8 cellular contexts compared by ENCODE assay signal in genomic region chr2:135964404-135964803, GRCh38. TPM values are rescaled to one million over a fixed set of nuclear protein-coding genes. Genes with fewer than 3 reads are reported as not detected.
A peak's percentile ranks its signal among the peaks of the same experiment; 100 is the strongest.
DNase-seq lines count a peak whose midpoint lies in the region; ATAC-seq, FAIRE-seq and TF ChIP-seq lines count a peak whose summit lies in the region.
"Not testable (repeated sequence)": the region's sequence is repeated elsewhere in the genome, so short reads cannot be mapped to it uniquely, and the experiment has no call there.

No MANE protein-coding gene starts in this region.

- H3K27ac Mint-ChIP-seq in IgD-negative memory B cell (peak overlapping the region in 2 of 3 donors; percentile 39 to 54), T-cell (peak overlapping the region; percentile 69 to 83)
- H3K27ac Mint-ChIP-seq in activated CD4-positive, alpha-beta T cell treated with anti-CD3 and anti-CD28 coated beads, Interleukin-2, amount 10 ng/mL, durations not matched to agents 7 days and 5 days: peak overlapping the region; percentile 6
- H3K27ac Mint-ChIP-seq in activated T-helper 2 cell treated with anti-CD3 and anti-CD28 coated beads, Interferon-gamma antibody, Interleukin-2, Interleukin-4, amounts not matched to agents 10 μg/mL and 5 μg/mL and 100 μg/mL, durations not matched to agents 14 hours and 24 hours and 36 hours: peak overlapping the region; percentile 96
- peak overlapping the region; percentile 35 for H3K27ac Mint-ChIP-seq in central memory CD8-positive, alpha-beta T cell (ENCODE audit: low read depth)
- peak overlapping the region; percentile 70 for H3K27ac Mint-ChIP-seq in stimulated activated effector memory CD8-positive, alpha-beta T cell treated with anti-CD3 and anti-CD28 coated beads, Interleukin-12 subunit alpha, Interleukin-12 subunit beta, amount 100 ng/mL, for 72 hours

- H3K36me3 ChIP-seq in keratinocyte (ENCODE audit: control insufficient read depth in 2 of 2, extremely low read depth in 1 of 2, insufficient read depth in 2 of 2, low read length in 2 of 2): not testable (repeated sequence)

- not testable (repeated sequence) for H3K4me1 ChIP-seq in keratinocyte (ENCODE audit: control insufficient read depth, extremely low read depth, insufficient read depth, low read length)

- H3K79me2 ChIP-seq in keratinocyte (ENCODE audit: control insufficient read depth, insufficient read depth, low read length): peaks cover 32% of the 10 kb centered on the region

- H3K9me3 ChIP-seq in keratinocyte (ENCODE audit: control insufficient read depth, low read depth, low read length): not testable (repeated sequence)

- H4K20me1 ChIP-seq in keratinocyte (ENCODE audit: control insufficient read depth, extremely low read depth, insufficient read depth, low read length): not testable (repeated sequence)

- H3K4me2 ChIP-seq in keratinocyte (ENCODE audit: control insufficient read depth, extremely low read depth, insufficient read depth, low read depth, low read length): not testable (repeated sequence)

- H2AFZ ChIP-seq in keratinocyte (ENCODE audit: control insufficient read depth, low read length): not testable (repeated sequence)

- not testable (repeated sequence) for TF ChIP-seq CTCF in C4-2B (conservative IDR thresholded peaks at IDR 0.05); keratinocyte (optimal IDR thresholded peaks at IDR 0.05 in 1 of 3, IDR thresholded peaks at IDR 0.05 in 1 of 3, conservative IDR thresholded peaks at IDR 0.05 in 1 of 3; ENCODE audit: extremely low read depth in 1 of 3, insufficient read depth in 2 of 3, low read length in 3 of 3)

- H3K9me3 Mint-ChIP-seq in IgD-negative memory B cell; T-cell; activated CD4-positive, alpha-beta T cell treated with anti-CD3 and anti-CD28 coated beads, Interleukin-2, amount 10 ng/mL, durations not matched to agents 7 days and 5 days; activated T-helper 2 cell treated with anti-CD3 and anti-CD28 coated beads, Interferon-gamma antibody, Interleukin-2, Interleukin-4, amounts not matched to agents 10 μg/mL and 5 μg/mL and 100 μg/mL, durations not matched to agents 14 hours and 24 hours and 36 hours; central memory CD8-positive, alpha-beta T cell; stimulated activated effector memory CD8-positive, alpha-beta T cell treated with anti-CD3 and anti-CD28 coated beads, Interleukin-12 subunit alpha, Interleukin-12 subunit beta, amount 100 ng/mL, for 72 hours: not testable (repeated sequence)

- FAIRE-seq in keratinocyte (lab: Jason Lieb, UNC): not testable (repeated sequence)

- POLR2A ChIA-PET in T-cell (lab: Charles Lee): interaction anchor here in 1 of 2 donors (0.6 kb wide), 1 partner anchor 37 kb away, joined by 3 read pairs; no protein-coding TSS in a partner anchor
- POLR2A ChIA-PET in activated CD4-positive, alpha-beta T cell treated with anti-CD3 and anti-CD28 coated beads, Interleukin-2, amount 10 ng/mL, durations not matched to agents 7 days and 5 days (lab: Charles Lee): not testable (repeated sequence)

- not testable (repeated sequence) for H3K36me3 Mint-ChIP-seq in IgD-negative memory B cell
- H3K36me3 Mint-ChIP-seq in T-cell: peaks cover 18% of the 10 kb centered on the region
- H3K36me3 Mint-ChIP-seq in activated CD4-positive, alpha-beta T cell treated with anti-CD3 and anti-CD28 coated beads, Interleukin-2, amount 10 ng/mL, durations not matched to agents 7 days and 5 days (ENCODE audit: low read depth): peaks cover 54% of the 10 kb centered on the region
- H3K36me3 Mint-ChIP-seq in activated T-helper 2 cell treated with anti-CD3 and anti-CD28 coated beads, Interferon-gamma antibody, Interleukin-2, Interleukin-4, amounts not matched to agents 10 μg/mL and 5 μg/mL and 100 μg/mL, durations not matched to agents 14 hours and 24 hours and 36 hours (ENCODE audit: low read depth): peaks cover 81% of the 10 kb centered on the region
- H3K36me3 Mint-ChIP-seq in central memory CD8-positive, alpha-beta T cell (ENCODE audit: insufficient read depth): peaks cover 13% of the 10 kb centered on the region
- peaks cover 95% of the 10 kb centered on the region for H3K36me3 Mint-ChIP-seq in stimulated activated effector memory CD8-positive, alpha-beta T cell treated with anti-CD3 and anti-CD28 coated beads, Interleukin-12 subunit alpha, Interleukin-12 subunit beta, amount 100 ng/mL, for 72 hours

- H3K27ac ChIP-seq in C4-2B (peak overlapping the region; percentile 66), keratinocyte (ENCODE audit: control insufficient read depth, insufficient read depth, low read length) (peak overlapping the region; percentile 45)

- dilution Hi-C loops in keratinocyte (cut with MboI; ENCODE audit: extremely low pct_ligation_motif_present, low sequenced_read_pairs): not testable (repeated sequence)

- not testable (repeated sequence) for H3K27me3 ChIP-seq in keratinocyte (ENCODE audit: control insufficient read depth, extremely low read depth, insufficient read depth, low read length)

- DNase-seq in T-cell; activated CD4-positive, alpha-beta T cell treated with anti-CD3 and anti-CD28 coated beads, Interleukin-2, amount 10 ng/mL, durations not matched to agents 7 days and 5 days; activated T-helper 2 cell treated with anti-CD3 and anti-CD28 coated beads, Interferon-gamma antibody, Interleukin-2, Interleukin-4, amounts not matched to agents 10 μg/mL and 5 μg/mL and 100 μg/mL, durations not matched to agents 14 hours and 24 hours and 36 hours (ENCODE audit: low spot score); central memory CD8-positive, alpha-beta T cell (ENCODE audit: low spot score in 2 of 2); keratinocyte (ENCODE audit: low read depth, low spot score); stimulated activated effector memory CD8-positive, alpha-beta T cell treated with anti-CD3 and anti-CD28 coated beads, Interleukin-12 subunit alpha, Interleukin-12 subunit beta, amount 100 ng/mL, for 72 hours (ENCODE audit: low spot score in 2 of 2): not testable (repeated sequence)

- not testable (repeated sequence) for H3K4me3 ChIP-seq in keratinocyte (ENCODE audit: control insufficient read depth in 2 of 3, extremely low read depth in 1 of 3, insufficient read depth in 2 of 3, low read depth in 1 of 3, low read length in 3 of 3)

- H3K9me1 ChIP-seq in keratinocyte (ENCODE audit: control insufficient read depth, extremely low read depth, insufficient read depth, low read length): not testable (repeated sequence)

- intact Hi-C loops in activated T-helper 2 cell treated with anti-CD3 and anti-CD28 coated beads, Interferon-gamma antibody, Interleukin-2, Interleukin-4, amounts not matched to agents 10 μg/mL and 5 μg/mL and 100 μg/mL, durations not matched to agents 14 hours and 24 hours and 36 hours (cut with micrococcal nuclease): loop anchor here (5.0 kb wide), 1 partner anchor 47 kb away; no protein-coding TSS in a partner anchor

- H3K4me1 Mint-ChIP-seq in IgD-negative memory B cell (peaks cover 29 to 45% (median 35%) of the 10 kb centered on the region in 3 donors), T-cell (peaks cover 57 to 63% (median 58%) of the 10 kb centered on the region in 3 donors)
- peaks cover 58% of the 10 kb centered on the region for H3K4me1 Mint-ChIP-seq in activated CD4-positive, alpha-beta T cell treated with anti-CD3 and anti-CD28 coated beads, Interleukin-2, amount 10 ng/mL, durations not matched to agents 7 days and 5 days
- H3K4me1 Mint-ChIP-seq in activated T-helper 2 cell treated with anti-CD3 and anti-CD28 coated beads, Interferon-gamma antibody, Interleukin-2, Interleukin-4, amounts not matched to agents 10 μg/mL and 5 μg/mL and 100 μg/mL, durations not matched to agents 14 hours and 24 hours and 36 hours (ENCODE audit: low read depth): peaks cover 59% of the 10 kb centered on the region
- peaks cover 47% of the 10 kb centered on the region for H3K4me1 Mint-ChIP-seq in central memory CD8-positive, alpha-beta T cell
- peaks cover 28% of the 10 kb centered on the region for H3K4me1 Mint-ChIP-seq in stimulated activated effector memory CD8-positive, alpha-beta T cell treated with anti-CD3 and anti-CD28 coated beads, Interleukin-12 subunit alpha, Interleukin-12 subunit beta, amount 100 ng/mL, for 72 hours

- not testable (repeated sequence) for H3K4me3 Mint-ChIP-seq in IgD-negative memory B cell; T-cell; activated CD4-positive, alpha-beta T cell treated with anti-CD3 and anti-CD28 coated beads, Interleukin-2, amount 10 ng/mL, durations not matched to agents 7 days and 5 days; central memory CD8-positive, alpha-beta T cell; stimulated activated effector memory CD8-positive, alpha-beta T cell treated with anti-CD3 and anti-CD28 coated beads, Interleukin-12 subunit alpha, Interleukin-12 subunit beta, amount 100 ng/mL, for 72 hours
- peak overlapping the region; percentile 43 for H3K4me3 Mint-ChIP-seq in activated T-helper 2 cell treated with anti-CD3 and anti-CD28 coated beads, Interferon-gamma antibody, Interleukin-2, Interleukin-4, amounts not matched to agents 10 μg/mL and 5 μg/mL and 100 μg/mL, durations not matched to agents 14 hours and 24 hours and 36 hours (ENCODE audit: low read depth)

- not testable (repeated sequence) for H3K9ac ChIP-seq in keratinocyte (ENCODE audit: control insufficient read depth, extremely low read depth, insufficient read depth, low read length)

- CTCF ChIA-PET in T-cell (lab: Charles Lee); activated CD4-positive, alpha-beta T cell treated with anti-CD3 and anti-CD28 coated beads, Interleukin-2, amount 10 ng/mL, durations not matched to agents 7 days and 5 days (lab: Charles Lee): not testable (repeated sequence)

- H3K27me3 Mint-ChIP-seq in IgD-negative memory B cell; T-cell; activated CD4-positive, alpha-beta T cell treated with anti-CD3 and anti-CD28 coated beads, Interleukin-2, amount 10 ng/mL, durations not matched to agents 7 days and 5 days; activated T-helper 2 cell treated with anti-CD3 and anti-CD28 coated beads, Interferon-gamma antibody, Interleukin-2, Interleukin-4, amounts not matched to agents 10 μg/mL and 5 μg/mL and 100 μg/mL, durations not matched to agents 14 hours and 24 hours and 36 hours (ENCODE audit: low read depth); central memory CD8-positive, alpha-beta T cell: not testable (repeated sequence)

- not testable (repeated sequence) for ATAC-seq in T-cell (replicated peaks in 1 of 4); central memory CD8-positive, alpha-beta T cell (replicated peaks; ENCODE audit: extremely low read depth, poor library complexity, severe bottlenecking); stimulated activated effector memory CD8-positive, alpha-beta T cell treated with anti-CD3 and anti-CD28 coated beads, Interleukin-12 subunit alpha, Interleukin-12 subunit beta, amount 100 ng/mL, for 72 hours

RNA-seq across cellular contexts. Expression of gene DARS1, which starts 21.0 kb away (rescaled TPM):
- polyA plus RNA-seq in IgD-negative memory B cell (117 TPM), keratinocyte (78.3 to 129 TPM (median 80.3 TPM) in 3 replicates)
- total RNA-seq in T-cell: 10 to 100 TPM; 48.2 to 77.4 (median 69.4) TPM
- 10 to 100 TPM; 90.8 to 90.9 TPM for total RNA-seq in activated CD4-positive, alpha-beta T cell treated with anti-CD3 and anti-CD28 coated beads, Interleukin-2, amount 10 ng/mL, durations not matched to agents 7 days and 5 days
- 179 and 183 TPM in 2 replicates for total RNA-seq in activated T-helper 2 cell treated with anti-CD3 and anti-CD28 coated beads, Interferon-gamma antibody, Interleukin-2, Interleukin-4, amounts not matched to agents 10 μg/mL and 5 μg/mL and 100 μg/mL, durations not matched to agents 14 hours and 24 hours and 36 hours
- 189 TPM for polyA plus RNA-seq in keratinocyte (2011; ENCODE audit: low read depth)
- polyA plus RNA-seq in keratinocyte (2011; cell fraction: cytosol; rRNA removed): 52.4 and 94.1 TPM in 2 replicates
- polyA plus RNA-seq in keratinocyte (2011; cell fraction: nucleus; rRNA removed): 53.9 and 79.3 TPM in 2 replicates
- polyA plus RNA-seq in keratinocyte (2012; ENCODE audit: low replicate concordance): 51.5 and 55.4 TPM in 2 replicates
- polyA minus RNA-seq in keratinocyte: 21.0 to 88.2 TPM (median 42.4 TPM) in 3 replicates
- 48.7 TPM for polyA minus RNA-seq in keratinocyte (2011; cell fraction: cytosol; rRNA and poly(A)+ RNA removed)
- 18.3 and 33.9 TPM in 2 replicates for polyA minus RNA-seq in keratinocyte (2011; cell fraction: nucleus; rRNA and poly(A)+ RNA removed)

Comparison
In these comparisons a context has a peak if more than half of its experiments do, and no peak if none do; other contexts are left out.
1. H3K27ac Mint-ChIP-seq: peak in every context shown above with its lines; median percentile 96 in activated T-helper 2 cell treated with anti-CD3 and anti-CD28 coated beads, Interferon-gamma antibody, Interleukin-2, Interleukin-4, amounts not matched to agents 10 μg/mL and 5 μg/mL and 100 μg/mL, durations not matched to agents 14 hours and 24 hours and 36 hours; 76 in T-cell; 70 in stimulated activated effector memory CD8-positive, alpha-beta T cell treated with anti-CD3 and anti-CD28 coated beads, Interleukin-12 subunit alpha, Interleukin-12 subunit beta, amount 100 ng/mL, for 72 hours; 46 in IgD-negative memory B cell; 35 in central memory CD8-positive, alpha-beta T cell; 6 in activated CD4-positive, alpha-beta T cell treated with anti-CD3 and anti-CD28 coated beads, Interleukin-2, amount 10 ng/mL, durations not matched to agents 7 days and 5 days.